ENCODE assay signal across 1 cellular context in genomic region chr15:45370042-45370441, GRCh38. TPM values are rescaled to one million over a fixed set of nuclear protein-coding genes. Genes with fewer than 3 reads are reported as not detected.
"Had no signal": no experiment of that assay in that cellular context is flagged by ENCODE, and none has a peak within 500 bp of the region (broad histone marks: within the 10 kb centered on the region; RNA-seq: fewer than 3 reads in every experiment).

No MANE protein-coding gene starts in this region.

RNA-seq across cellular contexts. Expression of gene GATM, which starts 8.3 kb away (rescaled TPM):
- total RNA-seq: osteocyte had no signal
